6 cellular contexts compared by ENCODE assay signal in genomic region chr2:50392185-50392584, GRCh38.
"Had no signal": no experiment of that assay in that cellular context is flagged by ENCODE, and none has a peak within 500 bp of the region (broad histone marks: within the 10 kb centered on the region; RNA-seq: fewer than 3 reads in every experiment).

No MANE protein-coding gene starts in this region.

- ATAC-seq: GM23338, K562 had no signal

- DNase-seq: H9, HCEC 1CT, IMR-90, KG1 had no signal
